ENCODE assay signal across 8 cellular contexts in genomic region chr5:140565024-140565779, GRCh38. TPM values are rescaled to one million over a fixed set of nuclear protein-coding genes. Genes with fewer than 3 reads are reported as not detected.
DNase-seq lines count a peak whose midpoint lies in the region; ATAC-seq and TF ChIP-seq lines count a peak whose summit lies in the region.

No MANE protein-coding gene starts in this region.

- peaks cover 24% of the 10 kb centered on the region for H3K36me3 Mint-ChIP-seq in nephron (ENCODE audit: low read depth)

- DNase-seq in M059J (ENCODE audit: low read depth) (peak; percentile 54), dermis blood vessel endothelial cell (peak; percentile 62), NCI-H2081 (lab: John Stamatoyannopoulos, UW) (no peak), NCI-H1436 treated with DMSO at 0.1 percent for 48 hours (lab: John Stamatoyannopoulos, UW) (no peak)

- peaks cover 46% of the 10 kb centered on the region for H3K4me1 Mint-ChIP-seq in nephron

- no peaks in the 10 kb centered on the region for H3K9me3 Mint-ChIP-seq in nephron

- peak overlapping the region; percentile 76 to 92 (median 88) for H3K27ac Mint-ChIP-seq in nephron

- peak overlapping the region; percentile 92 to 99 (median 96) for H3K4me3 Mint-ChIP-seq in nephron

- no peak for TF ChIP-seq CTCF in nephron (IDR thresholded peaks at IDR 0.05; ENCODE audit: unreplicated experiment in 3 of 3)

- ATAC-seq in GM18909 (IDR thresholded peaks at IDR 0.05; ENCODE audit: poor library complexity, unreplicated experiment), result peak; percentile 10
- no peak for ATAC-seq in GM21576 (IDR thresholded peaks at IDR 0.05; ENCODE audit: unreplicated experiment)
- no peak for ATAC-seq in HG02588 (IDR thresholded peaks at IDR 0.05; ENCODE audit: unreplicated experiment)

- peaks cover 4% of the 10 kb centered on the region for H3K27me3 Mint-ChIP-seq in nephron (ENCODE audit: low read depth)

RNA-seq across cellular contexts. Expression of gene SLC35A4, which starts 0.6 kb away (rescaled TPM):
- 29.4 and 33.5 TPM in 2 replicates for total RNA-seq in M059J (2014; rRNA removed; shearing (Covaris generic))
- 30.1 and 61.0 TPM in 2 replicates for total RNA-seq in dermis blood vessel endothelial cell

RNA-seq across cellular contexts. Expression of gene APBB3, which starts 0.8 kb away (rescaled TPM):
- total RNA-seq in M059J (2014; rRNA removed; shearing (Covaris generic)), result 0.54 and 3.4 TPM in 2 replicates
- total RNA-seq in dermis blood vessel endothelial cell, result 8.2 and 16.2 TPM in 2 replicates

RNA-seq across cellular contexts. Expression of gene SRA1, which starts 7.9 kb away (rescaled TPM):
- 48.5 and 55.9 TPM in 2 replicates for total RNA-seq in M059J (2014; rRNA removed; shearing (Covaris generic))
- total RNA-seq in dermis blood vessel endothelial cell, result 19.1 and 25.7 TPM in 2 replicates

RNA-seq across cellular contexts. Expression of gene EIF4EBP3, which starts 17.7 kb away (rescaled TPM):
- total RNA-seq in M059J (2014; rRNA removed; shearing (Covaris generic)), result not detected in 2 replicates
- 0.37 and 0.51 TPM in 2 replicates for total RNA-seq in dermis blood vessel endothelial cell

Comparison
In these comparisons a context has a peak if more than half of its experiments do, and no peak if none do; other contexts are left out.
1. DNase-seq: peak in M059J (single experiment) and dermis blood vessel endothelial cell (single experiment); none in NCI-H2081 (0 of 2) and NCI-H1436 treated with DMSO at 0.1 percent for 48 hours (single experiment).